23 cellular contexts compared by ENCODE assay signal in genomic region chr11:81278986-81279385, GRCh38.
"Had no signal": no experiment of that assay in that cellular context is flagged by ENCODE, and none has a peak within 500 bp of the region (broad histone marks: within the 10 kb centered on the region; RNA-seq: fewer than 3 reads in every experiment).

No MANE protein-coding gene starts in this region.

- DNase-seq: activated CD4-positive, alpha-beta memory T cell treated with anti-CD3 and anti-CD28 coated beads for 36 hours; activated CD4-positive, alpha-beta T cell treated with anti-CD3 and anti-CD28 coated beads for 48 hours; activated CD8-positive, alpha-beta memory T cell treated with anti-CD3 and anti-CD28 coated beads, Interleukin-2, amount 50 U/mL, for 4 hours; activated effector memory CD4-positive, alpha-beta T cell treated with anti-CD3 and anti-CD28 coated beads, Interleukin-2, amount 50 U/mL, for 16 hours; activated naive CD4-positive, alpha-beta T cell treated with anti-CD3 and anti-CD28 coated beads, Interleukin-2, amount 10 ng/mL, durations not matched to agents 7 days and 5 days; activated naive CD8-positive, alpha-beta T cell treated with anti-CD3 and anti-CD28 coated beads, Interleukin-2, amount 10 ng/mL, durations not matched to agents 7 days and 5 days; activated T-cell treated with anti-CD3 and anti-CD28 coated beads, Interleukin-2, amount 50 U/mL, for 1 hour; caudate nucleus; foreskin keratinocyte; heart right ventricle; left ventricle myocardium inferior; ovary; psoas muscle; right cardiac atrium; spleen; stimulated activated naive CD4-positive, alpha-beta T cell; T-helper 1 cell; tibial artery; upper lobe of right lung had no signal

- H3K36me3 ChIP-seq: esophagus muscularis mucosa, heart right ventricle, left ventricle myocardium inferior, ovary, spleen, suprapubic skin, tibial artery, upper lobe of right lung had no signal

- H3K4me3 ChIP-seq: esophagus muscularis mucosa, heart right ventricle, left ventricle myocardium inferior, ovary, psoas muscle, spleen, suprapubic skin, tibial artery, upper lobe of right lung had no signal

- H3K27me3 ChIP-seq: esophagus muscularis mucosa, foreskin keratinocyte, heart right ventricle, ovary, spleen, suprapubic skin, tibial artery, upper lobe of right lung had no signal

- H3K4me1 ChIP-seq: esophagus muscularis mucosa, foreskin keratinocyte, heart right ventricle, left ventricle myocardium inferior, psoas muscle, spleen, suprapubic skin, tibial artery, upper lobe of right lung had no signal

- H3K27ac ChIP-seq: esophagus muscularis mucosa, foreskin keratinocyte, heart right ventricle, left ventricle myocardium inferior, ovary, psoas muscle, spleen, suprapubic skin, tibial artery, upper lobe of right lung, VCaP had no signal

- ATAC-seq: activated CD4-positive, CD25-positive, alpha-beta regulatory T cell treated with anti-CD3 and anti-CD28 coated beads, Interleukin-2, amount 50 U/mL, for 24 hours; foreskin keratinocyte; heart right ventricle; psoas muscle; right cardiac atrium; upper lobe of right lung had no signal

- H3K9me3 ChIP-seq: ovary, psoas muscle, suprapubic skin, tibial artery, upper lobe of right lung had no signal
